ENCODE assay signal across 18 cellular contexts in genomic region chr7:131061818-131062217, GRCh38.
DNase-seq lines count a peak whose midpoint lies in the region; ATAC-seq and TF ChIP-seq lines count a peak whose summit lies in the region.
"Had no signal": no experiment of that assay in that cellular context is flagged by ENCODE, and none has a peak within 500 bp of the region (broad histone marks: within the 10 kb centered on the region; RNA-seq: fewer than 3 reads in every experiment).

No MANE protein-coding gene starts in this region.

- no peak for DNase-seq in breast epithelium (ENCODE audit: low spot score in 2 of 2)
- no peak for DNase-seq in MCF 10A (ENCODE audit: unreplicated experiment)
- DNase-seq in T-helper 17 cell, result no peak
- no peak for DNase-seq in left ventricle myocardium superior
- DNase-seq in osteoblast (ENCODE audit: insufficient read length, low spot score, missing footprints), result peak; percentile 5
- no peak for DNase-seq in T-helper 9 cell
- DNase-seq: C1 segment of cervical spinal cord, Caco-2, DMS53, NCI-H1105, NCI-H187 treated with DMSO at 0.1 percent for 48 hours, NCI-H2171, NCI-H774, Peyer's patch, SHP77 treated with DMSO at 0.1 percent for 48 hours had no signal

- no peaks in the 10 kb centered on the region for H3K4me1 ChIP-seq in breast epithelium
- peaks cover 13% of the 10 kb centered on the region for H3K4me1 ChIP-seq in osteoblast (ENCODE audit: insufficient read depth, low read length)

- H3K9me3 Mint-ChIP-seq in MCF 10A (ENCODE audit: unreplicated experiment), result no peaks in the 10 kb centered on the region

- H3K4me3 ChIP-seq in breast epithelium, result no peak overlapping the region
- no peak overlapping the region for H3K4me3 ChIP-seq in osteoblast (ENCODE audit: insufficient read depth, low read length)
- H3K4me3 ChIP-seq: GM23338, Peyer's patch had no signal

- intact Hi-C loops in breast epithelium (cut with DNase I; ENCODE audit: low total_unique reads), result no loop called here
- intact Hi-C loops in MCF 10A (cut with micrococcal nuclease), result no loop called here
- intact Hi-C loops in left ventricle myocardium superior (cut with micrococcal nuclease), result no loop called here

- TF ChIP-seq CTCF in breast epithelium (IDR thresholded peaks at IDR 0.05), result no peak
- no peak for TF ChIP-seq CTCF in MCF 10A (IDR thresholded peaks at IDR 0.05; ENCODE audit: unreplicated experiment)
- no peak for TF ChIP-seq CTCF in osteoblast (IDR thresholded peaks at IDR 0.05; ENCODE audit: extremely low read depth, low read depth, low read length)

- H4K20me1 ChIP-seq in osteoblast (ENCODE audit: insufficient read depth, low read length), result peaks cover 24% of the 10 kb centered on the region

- H3K27me3 ChIP-seq in breast epithelium, result no peaks in the 10 kb centered on the region
- no peaks in the 10 kb centered on the region for H3K27me3 ChIP-seq in osteoblast (ENCODE audit: insufficient read depth, low read length)
- H3K27me3 ChIP-seq: Peyer's patch had no signal

- no peak overlapping the region for H2AFZ ChIP-seq in osteoblast (ENCODE audit: low read length)
- H2AFZ ChIP-seq: GM23338 had no signal

- no peak overlapping the region for H3K4me2 ChIP-seq in osteoblast (ENCODE audit: insufficient read depth, low read length)
- H3K4me2 ChIP-seq: GM23338 had no signal

- H3K36me3 Mint-ChIP-seq in MCF 10A (ENCODE audit: insufficient read depth, unreplicated experiment) (peaks cover 28% of the 10 kb centered on the region), T-helper 17 cell (ENCODE audit: low read depth) (peaks cover 4% of the 10 kb centered on the region)

- no peaks in the 10 kb centered on the region for H3K36me3 ChIP-seq in breast epithelium
- H3K36me3 ChIP-seq in osteoblast (ENCODE audit: insufficient read depth, low read length), result peaks cover 11% of the 10 kb centered on the region
- H3K36me3 ChIP-seq: Peyer's patch had no signal

- TF ChIP-seq POLR2A in breast epithelium (IDR thresholded peaks at IDR 0.05), result no peak

- no peak for ATAC-seq in T-helper 17 cell
- peak; percentile 63 for ATAC-seq in left ventricle myocardium superior
- no peak for ATAC-seq in HG03520 (IDR thresholded peaks at IDR 0.05; ENCODE audit: unreplicated experiment)
- ATAC-seq in GM21576 (IDR thresholded peaks at IDR 0.05; ENCODE audit: unreplicated experiment), result no peak
- ATAC-seq: GM23338 had no signal

- CTCF ChIA-PET in MCF 10A (lab: Yijun Ruan, JAX), result interaction anchor here (0.5 to 0.6 kb wide), 2 partner anchors 22 to 43 kb away, joined by 3 to 5 read pairs; no protein-coding TSS in a partner anchor

- peaks cover 7% of the 10 kb centered on the region for H3K4me1 Mint-ChIP-seq in MCF 10A (ENCODE audit: insufficient read depth, unreplicated experiment)
- peaks cover 49% of the 10 kb centered on the region for H3K4me1 Mint-ChIP-seq in T-helper 17 cell

- H3K27me3 Mint-ChIP-seq in MCF 10A (ENCODE audit: insufficient read depth, unreplicated experiment) (no peaks in the 10 kb centered on the region), T-helper 17 cell (no peaks in the 10 kb centered on the region)

- POLR2A ChIA-PET in MCF 10A (lab: Yijun Ruan, JAX), result interaction anchor here (1.0 kb wide), 1 partner anchor 10 kb away, joined by 3 read pairs; no protein-coding TSS in a partner anchor

- H3K4me3 Mint-ChIP-seq in MCF 10A (ENCODE audit: unreplicated experiment) (no peak overlapping the region), T-helper 17 cell (peak overlapping the region; percentile 80)
- H3K4me3 Mint-ChIP-seq: GM23338 had no signal

- peak overlapping the region; percentile 53 to 66 for H3K27ac ChIP-seq in breast epithelium
- H3K27ac ChIP-seq in osteoblast (ENCODE audit: low read depth, low read length), result no peak overlapping the region

- peaks cover 86% of the 10 kb centered on the region for H3K79me2 ChIP-seq in osteoblast (ENCODE audit: insufficient read depth, low read length)

- H3K9me3 ChIP-seq in breast epithelium, result no peaks in the 10 kb centered on the region
- H3K9me3 ChIP-seq in T-helper 17 cell (ENCODE audit: control insufficient read depth, low read length, poor library complexity, severe bottlenecking), result no peaks in the 10 kb centered on the region
- H3K9me3 ChIP-seq in osteoblast (ENCODE audit: low read depth, low read length), result no peaks in the 10 kb centered on the region
- H3K9me3 ChIP-seq: Peyer's patch had no signal

- H3K27ac Mint-ChIP-seq in MCF 10A (ENCODE audit: low read depth, unreplicated experiment) (no peak overlapping the region), T-helper 17 cell (peak overlapping the region; percentile 98)
- H3K27ac Mint-ChIP-seq: GM23338 had no signal

- BruUV-seq in MCF 10A (replicated peaks; lab: Mats Ljungman, UMichigan), result no TSS peak
